9 cellular contexts compared by ENCODE assay signal in the genomic region with DNA sequence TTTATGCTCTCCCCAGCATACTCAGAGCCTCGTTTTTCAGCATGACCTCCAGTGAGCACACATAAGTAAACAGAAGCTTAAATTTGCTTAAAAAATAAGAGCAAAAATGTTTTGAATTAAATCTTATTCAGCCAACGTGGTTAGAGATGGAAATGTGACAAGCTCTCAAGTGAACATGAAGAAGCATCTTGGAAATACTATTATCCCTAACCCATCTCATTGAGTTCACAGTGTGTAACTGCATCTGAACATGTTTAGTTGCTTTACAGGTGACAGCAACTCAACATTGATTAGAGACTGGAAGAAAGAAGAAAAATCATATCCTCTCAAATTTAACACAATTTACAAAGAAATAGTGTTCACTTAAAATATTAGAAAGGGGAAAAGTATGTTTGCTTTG.
"Had no signal": no experiment of that assay in that cellular context is flagged by ENCODE, and none has a peak within 500 bp of the region (broad histone marks: within the 10 kb centered on the region; RNA-seq: fewer than 3 reads in every experiment).

No MANE protein-coding gene starts in this region.

- H3K27ac Mint-ChIP-seq: IgD-negative memory B cell had no signal

- H3K27me3 Mint-ChIP-seq: IgD-negative memory B cell had no signal

- H3K9ac ChIP-seq: KMS-11 had no signal

- DNase-seq: IMR-90, KBM-7, KG1 had no signal

- H3K27ac ChIP-seq: HL-60, KMS-11 had no signal

- ATAC-seq: HepG2, K562 had no signal

- H3K4me3 Mint-ChIP-seq: IgD-negative memory B cell had no signal

- H3K36me3 Mint-ChIP-seq: IgD-negative memory B cell had no signal

- FAIRE-seq: HepG2, HTR-8/SVneo, K562 had no signal

- H3K4me2 ChIP-seq: KMS-11 had no signal

- H3K4me3 ChIP-seq: K562 had no signal

- H3K4me1 Mint-ChIP-seq: IgD-negative memory B cell had no signal
